8 cellular contexts compared by ENCODE assay signal in the genomic region with DNA sequence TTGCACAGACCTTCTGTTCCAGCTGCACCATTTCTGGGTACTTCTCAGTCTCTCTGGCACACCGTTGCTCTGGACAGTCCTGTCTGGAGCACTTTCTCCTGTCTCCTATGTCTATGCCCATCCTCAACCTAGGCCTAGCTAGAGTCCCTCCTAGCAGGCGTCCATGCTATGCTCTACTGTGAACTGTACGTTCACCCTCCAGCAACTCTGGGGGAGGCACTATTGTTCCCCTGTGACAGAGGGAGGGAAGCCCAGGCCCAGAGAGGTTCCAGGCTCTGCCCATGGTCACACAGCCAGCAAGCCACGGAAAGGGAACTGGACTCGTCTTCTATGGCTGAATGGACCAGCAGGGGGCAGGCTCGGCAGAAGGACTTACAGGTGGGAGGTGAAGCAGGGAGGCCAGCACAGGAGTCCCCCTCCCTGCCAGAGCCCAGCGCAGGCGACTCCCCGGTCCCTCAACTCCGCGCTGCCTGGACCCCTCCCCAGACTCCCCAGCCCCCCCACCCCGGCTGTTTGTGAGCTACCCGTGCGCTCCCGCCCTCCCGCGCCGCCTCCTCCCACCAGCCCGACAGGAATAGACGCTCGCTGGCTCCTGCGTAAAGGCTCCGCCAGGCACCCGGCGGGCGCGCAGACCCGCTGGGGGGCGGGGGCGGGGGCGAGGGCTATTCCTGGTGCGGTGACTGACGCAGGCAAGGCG. TPM values are rescaled to one million over a fixed set of nuclear protein-coding genes. Genes with fewer than 3 reads are reported as not detected.
DNase-seq lines count a peak whose midpoint lies in the region; ATAC-seq and TF ChIP-seq lines count a peak whose summit lies in the region.

No MANE protein-coding gene starts in this region.

- TF ChIP-seq CTCF in GM10266 (IDR thresholded peaks at IDR 0.05; ENCODE audit: control insufficient read depth, insufficient read depth, low read depth, missing control alignments) = peak; percentile 84

- peak; percentile 82 for DNase-seq in GM10266 (ENCODE audit: extremely low spot score)
- peak; percentile 37 for DNase-seq in MV-4-11 (lab: John Stamatoyannopoulos, UW)
- peak; percentile 28 to 41 for DNase-seq in activated CD4-positive, alpha-beta T cell treated with anti-CD3 and anti-CD28 coated beads for 4 hours
- peak; percentile 79 for DNase-seq in dermis blood vessel endothelial cell
- DNase-seq in lung microvascular endothelial cell (ENCODE audit: low read depth in 2 of 2) = peak; percentile 69 to 81
- DNase-seq in stimulated activated CD8-positive, alpha-beta memory T cell treated with anti-CD3 and anti-CD28 coated beads, Interleukin-4, amount 100 ng/mL, for 24 hours (ENCODE audit: low read depth) = peak; percentile 52
- no peak for DNase-seq in ureter (ENCODE audit: low spot score)

- no peak for ATAC-seq in GM18873 (IDR thresholded peaks at IDR 0.05; ENCODE audit: low FRiP score, unreplicated experiment)

RNA-seq across cellular contexts. Expression of gene LINGO1, which starts 1.7 kb away (rescaled TPM):
- 0.51 TPM in 1 of 2 replicates, not detected in the other for total RNA-seq in dermis blood vessel endothelial cell
- total RNA-seq in lung microvascular endothelial cell = under 0.01 and 0.22 TPM in 2 replicates
- 1.7 TPM for total RNA-seq in ureter
